Comparison of ENCODE assay signal across 8 cellular contexts in the genomic region with DNA sequence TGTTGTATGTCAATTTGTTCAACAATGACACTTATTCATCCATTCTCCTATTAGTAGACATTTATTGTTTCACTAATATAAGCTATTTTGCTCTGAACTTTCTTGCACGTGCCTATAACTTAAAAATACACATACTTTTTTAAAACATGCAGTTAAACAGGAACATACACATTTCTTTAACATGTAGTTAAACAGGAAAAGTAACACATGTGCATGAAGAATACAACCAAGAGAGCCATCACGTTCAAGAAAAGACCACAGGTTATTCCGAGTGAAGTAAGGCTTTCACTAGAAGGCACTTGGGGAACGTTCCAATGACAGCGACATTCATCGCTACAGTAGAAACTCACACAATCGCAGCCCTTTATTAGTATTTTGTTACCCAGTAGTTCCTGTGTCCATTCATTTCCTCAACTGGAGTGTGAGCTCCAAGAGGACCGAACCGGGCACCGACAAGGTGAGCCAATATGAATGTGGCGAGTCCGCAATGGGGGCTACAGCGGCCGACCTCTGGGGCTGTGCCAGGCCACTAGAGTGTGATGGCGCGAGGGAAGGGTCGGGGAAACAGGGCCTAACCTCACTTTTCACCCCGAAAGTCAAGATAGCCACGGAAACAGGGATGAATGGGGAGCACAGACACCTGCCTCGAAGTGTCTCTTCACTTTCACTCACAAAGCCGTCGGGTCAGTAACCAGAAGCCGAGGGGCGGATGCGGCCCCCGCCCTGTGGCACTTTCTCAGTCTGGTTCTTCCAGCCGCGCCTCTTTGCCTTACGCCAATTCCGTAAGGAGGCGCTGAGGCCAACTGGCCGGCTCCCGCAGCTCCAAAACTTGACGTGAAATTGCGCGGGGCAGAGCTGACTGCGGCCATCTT. TPM values are rescaled to one million over a fixed set of nuclear protein-coding genes. Genes with fewer than 3 reads are reported as not detected.
DNase-seq lines count a peak whose midpoint lies in the region; ATAC-seq and TF ChIP-seq lines count a peak whose summit lies in the region.

No MANE protein-coding gene starts in this region.

- peak overlapping the region; percentile 76 for H2AFZ ChIP-seq in parathyroid adenoma

- no peaks in the 10 kb centered on the region for H3K27me3 ChIP-seq in parathyroid adenoma (ENCODE audit: control insufficient read depth, insufficient read depth, low read length)

- H3K36me3 ChIP-seq in parathyroid adenoma (ENCODE audit: control insufficient read depth, insufficient read depth, low read length), result no peaks in the 10 kb centered on the region

- H3K36me3 Mint-ChIP-seq in activated naive CD8-positive, alpha-beta T cell, result peaks cover 10% of the 10 kb centered on the region
- peaks cover 9% of the 10 kb centered on the region for H3K36me3 Mint-ChIP-seq in type B pancreatic cell

- no peaks in the 10 kb centered on the region for H3K9me3 Mint-ChIP-seq in activated naive CD8-positive, alpha-beta T cell (ENCODE audit: low read depth)
- no peaks in the 10 kb centered on the region for H3K9me3 Mint-ChIP-seq in type B pancreatic cell

- TF ChIP-seq CTCF in NB4 (IDR thresholded peaks at IDR 0.05; ENCODE audit: low read depth, low read length) (no peak), parathyroid adenoma (IDR thresholded peaks at IDR 0.05) (peak; percentile 24), type B pancreatic cell (conservative IDR thresholded peaks at IDR 0.05) (no peak)

- TF ChIP-seq POLR2A in GM10847 (IDR thresholded peaks at IDR 0.05; ENCODE audit: extremely low read depth, insufficient read length) (peak; percentile 30), NB4 (IDR thresholded peaks at IDR 0.05; ENCODE audit: extremely low read depth, insufficient read length) (peak; percentile 69)

- H3K27me3 Mint-ChIP-seq in activated naive CD8-positive, alpha-beta T cell, result no peaks in the 10 kb centered on the region
- H3K27me3 Mint-ChIP-seq in type B pancreatic cell, result no peaks in the 10 kb centered on the region

- H3K4me2 ChIP-seq in parathyroid adenoma (ENCODE audit: low read length), result peak overlapping the region; percentile 90

- no peaks in the 10 kb centered on the region for H3K9me3 ChIP-seq in parathyroid adenoma (ENCODE audit: control insufficient read depth, low read length)

- in situ Hi-C loops in SK-MEL-5 (cut with HindIII; ENCODE audit: low pct_unique_long_range_greater_than_20kb, low sequenced_read_pairs), result loop anchor here (25.0 kb wide), 1 partner anchor 88 kb away; no protein-coding TSS in a partner anchor

- intact Hi-C loops in Right ventricle myocardium superior (cut with DNase I), result loop anchor here (5.0 kb wide), 1 partner anchor 102 kb away; no protein-coding TSS in a partner anchor

- peak overlapping the region; percentile 33 for H3K9ac ChIP-seq in parathyroid adenoma

- peaks cover 8% of the 10 kb centered on the region for H3K4me1 ChIP-seq in parathyroid adenoma

- DNase-seq in NB4 (ENCODE audit: low read depth) (peak; percentile 97), SK-MEL-5 (ENCODE audit: low read depth, low spot score) (peak; percentile 94), Right ventricle myocardium superior (peak; percentile 92), type B pancreatic cell (ENCODE audit: extremely low spot score, unreplicated experiment) (peak; percentile 89)

- peak overlapping the region; percentile 93 for H3K4me3 Mint-ChIP-seq in activated naive CD8-positive, alpha-beta T cell
- H3K4me3 Mint-ChIP-seq in type B pancreatic cell, result peak overlapping the region; percentile 95

- H3K27ac ChIP-seq in parathyroid adenoma, result peak overlapping the region; percentile 95

- H3K4me3 ChIP-seq in NB4 (ENCODE audit: low read depth, low read length) (peak overlapping the region; percentile 80), parathyroid adenoma (ENCODE audit: low read depth, low read length) (peak overlapping the region; percentile 84)

- peak; percentile 50 for ATAC-seq in HG02588 (IDR thresholded peaks at IDR 0.05; ENCODE audit: unreplicated experiment)
- ATAC-seq in Right ventricle myocardium superior (ENCODE audit: poor library complexity), result peak; percentile 75

- peak overlapping the region; percentile 98 for H3K27ac Mint-ChIP-seq in activated naive CD8-positive, alpha-beta T cell
- peak overlapping the region; percentile 99 for H3K27ac Mint-ChIP-seq in type B pancreatic cell

- H3K79me2 ChIP-seq in parathyroid adenoma, result peaks cover 18% of the 10 kb centered on the region

- H3K4me1 Mint-ChIP-seq in activated naive CD8-positive, alpha-beta T cell (ENCODE audit: low read depth), result peaks cover 35% of the 10 kb centered on the region
- H3K4me1 Mint-ChIP-seq in type B pancreatic cell (ENCODE audit: unreplicated experiment), result peaks cover 30% of the 10 kb centered on the region

RNA-seq across cellular contexts. Expression of gene SEPTIN7, which starts 0.8 kb away (rescaled TPM):
- 498 and 531 TPM in 2 replicates for total RNA-seq in SK-MEL-5 (2014; rRNA removed; shearing (Covaris generic))
- polyA plus RNA-seq in SK-MEL-5 (2015; cell fraction: cytosol; rRNA removed), result 253 and 297 TPM in 2 replicates
- 148 and 219 TPM in 2 replicates for polyA plus RNA-seq in SK-MEL-5 (2015; cell fraction: nucleus; rRNA removed)
- total RNA-seq in Right ventricle myocardium superior, result 167 TPM
- total RNA-seq in type B pancreatic cell (ENCODE audit: low replicate concordance), result 156 and 200 TPM in 2 replicates

Comparison
In these comparisons a context has a peak if more than half of its experiments do, and no peak if none do; other contexts are left out.
1. Peak in every context shown above with its lines: DNase-seq, ATAC-seq, H3K4me3 ChIP-seq and H3K27ac ChIP-seq.